ENCODE assay signal across 1 cellular context in the genomic region with DNA sequence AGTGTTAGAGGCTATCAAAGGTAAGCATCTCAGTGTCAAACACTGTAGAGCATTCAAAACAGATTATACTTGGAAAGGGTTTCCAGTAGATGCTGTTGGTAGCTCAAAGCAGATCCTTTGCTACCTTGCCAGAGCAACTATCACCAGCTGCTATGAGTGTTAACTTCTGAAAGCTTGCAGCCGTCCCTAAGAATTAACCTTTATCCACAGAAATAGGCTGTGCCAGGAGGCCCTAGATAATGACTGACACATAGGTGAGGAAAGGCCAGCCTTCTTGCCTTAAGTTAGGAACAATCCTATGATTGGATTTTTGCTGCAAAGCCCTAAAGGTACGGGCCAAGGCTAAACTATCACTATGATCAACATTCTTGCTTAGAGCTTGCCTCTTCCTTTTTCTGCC.
TF ChIP-seq lines count a peak whose summit lies in the region.

No MANE protein-coding gene starts in this region.

TF ChIP-seq in HepG2, 621 proteins besides CTCF, POLR2A, EP300 and RAD21 (continued from another document):
- TF ChIP-seq, protein P1, sequence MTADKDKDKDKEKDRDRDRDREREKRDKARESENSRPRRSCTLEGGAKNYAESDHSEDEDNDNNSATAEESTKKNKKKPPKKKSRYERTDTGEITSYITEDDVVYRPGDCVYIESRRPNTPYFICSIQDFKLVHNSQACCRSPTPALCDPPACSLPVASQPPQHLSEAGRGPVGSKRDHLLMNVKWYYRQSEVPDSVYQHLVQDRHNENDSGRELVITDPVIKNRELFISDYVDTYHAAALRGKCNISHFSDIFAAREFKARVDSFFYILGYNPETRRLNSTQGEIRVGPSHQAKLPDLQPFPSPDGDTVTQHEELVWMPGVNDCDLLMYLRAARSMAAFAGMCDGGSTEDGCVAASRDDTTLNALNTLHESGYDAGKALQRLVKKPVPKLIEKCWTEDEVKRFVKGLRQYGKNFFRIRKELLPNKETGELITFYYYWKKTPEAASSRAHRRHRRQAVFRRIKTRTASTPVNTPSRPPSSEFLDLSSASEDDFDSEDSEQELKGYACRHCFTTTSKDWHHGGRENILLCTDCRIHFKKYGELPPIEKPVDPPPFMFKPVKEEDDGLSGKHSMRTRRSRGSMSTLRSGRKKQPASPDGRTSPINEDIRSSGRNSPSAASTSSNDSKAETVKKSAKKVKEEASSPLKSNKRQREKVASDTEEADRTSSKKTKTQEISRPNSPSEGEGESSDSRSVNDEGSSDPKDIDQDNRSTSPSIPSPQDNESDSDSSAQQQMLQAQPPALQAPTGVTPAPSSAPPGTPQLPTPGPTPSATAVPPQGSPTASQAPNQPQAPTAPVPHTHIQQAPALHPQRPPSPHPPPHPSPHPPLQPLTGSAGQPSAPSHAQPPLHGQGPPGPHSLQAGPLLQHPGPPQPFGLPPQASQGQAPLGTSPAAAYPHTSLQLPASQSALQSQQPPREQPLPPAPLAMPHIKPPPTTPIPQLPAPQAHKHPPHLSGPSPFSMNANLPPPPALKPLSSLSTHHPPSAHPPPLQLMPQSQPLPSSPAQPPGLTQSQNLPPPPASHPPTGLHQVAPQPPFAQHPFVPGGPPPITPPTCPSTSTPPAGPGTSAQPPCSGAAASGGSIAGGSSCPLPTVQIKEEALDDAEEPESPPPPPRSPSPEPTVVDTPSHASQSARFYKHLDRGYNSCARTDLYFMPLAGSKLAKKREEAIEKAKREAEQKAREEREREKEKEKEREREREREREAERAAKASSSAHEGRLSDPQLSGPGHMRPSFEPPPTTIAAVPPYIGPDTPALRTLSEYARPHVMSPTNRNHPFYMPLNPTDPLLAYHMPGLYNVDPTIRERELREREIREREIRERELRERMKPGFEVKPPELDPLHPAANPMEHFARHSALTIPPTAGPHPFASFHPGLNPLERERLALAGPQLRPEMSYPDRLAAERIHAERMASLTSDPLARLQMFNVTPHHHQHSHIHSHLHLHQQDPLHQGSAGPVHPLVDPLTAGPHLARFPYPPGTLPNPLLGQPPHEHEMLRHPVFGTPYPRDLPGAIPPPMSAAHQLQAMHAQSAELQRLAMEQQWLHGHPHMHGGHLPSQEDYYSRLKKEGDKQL (CRISPR knock-in tag; IDR thresholded peaks at IDR 0.05; ENCODE audit: low read depth), result no peak
- TF ChIP-seq ZFP36L1 (CRISPR knock-in tag; IDR thresholded peaks at IDR 0.05) (no peak), TAF1 (CRISPR knock-in tag; IDR thresholded peaks at IDR 0.05) (no peak), ZNF768 (CRISPR knock-in tag; IDR thresholded peaks at IDR 0.05) (no peak), ZNF646 (CRISPR knock-in tag; IDR thresholded peaks at IDR 0.05) (no peak), RARG (CRISPR knock-in tag; IDR thresholded peaks at IDR 0.05; ENCODE audit: low read depth) (no peak), HOXA5 (CRISPR knock-in tag; IDR thresholded peaks at IDR 0.05) (no peak), THAP7 (CRISPR knock-in tag; IDR thresholded peaks at IDR 0.05) (no peak), ZNF451 (CRISPR knock-in tag; IDR thresholded peaks at IDR 0.05) (no peak), REST (IDR thresholded peaks at IDR 0.05; ENCODE audit: borderline replicate concordance in 1 of 2, low read depth in 1 of 2, low read length in 2 of 2) (no peak), HNRNPK (IDR thresholded peaks at IDR 0.05; ENCODE audit: low read depth, low read length, poor library complexity, severe bottlenecking) (no peak), LCORL (IDR thresholded peaks at IDR 0.05) (no peak), LCORL (CRISPR knock-in tag; IDR thresholded peaks at IDR 0.05) (no peak), FOSL1 (CRISPR knock-in tag; IDR thresholded peaks at IDR 0.05; ENCODE audit: borderline replicate concordance) (no peak)
- TF ChIP-seq, protein P2, sequence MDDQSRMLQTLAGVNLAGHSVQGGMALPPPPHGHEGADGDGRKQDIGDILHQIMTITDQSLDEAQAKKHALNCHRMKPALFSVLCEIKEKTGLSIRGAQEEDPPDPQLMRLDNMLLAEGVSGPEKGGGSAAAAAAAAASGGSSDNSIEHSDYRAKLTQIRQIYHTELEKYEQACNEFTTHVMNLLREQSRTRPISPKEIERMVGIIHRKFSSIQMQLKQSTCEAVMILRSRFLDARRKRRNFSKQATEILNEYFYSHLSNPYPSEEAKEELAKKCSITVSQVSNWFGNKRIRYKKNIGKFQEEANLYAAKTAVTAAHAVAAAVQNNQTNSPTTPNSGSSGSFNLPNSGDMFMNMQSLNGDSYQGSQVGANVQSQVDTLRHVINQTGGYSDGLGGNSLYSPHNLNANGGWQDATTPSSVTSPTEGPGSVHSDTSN (CRISPR knock-in tag; IDR thresholded peaks at IDR 0.05; ENCODE audit: borderline replicate concordance), result no peak
